In genomic region chr4:132123870-132124623, GRCh38 we compare ENCODE assay signal across 9 cellular contexts.
A peak's percentile ranks its signal among the peaks of the same experiment; 100 is the strongest.
DNase-seq lines count a peak whose midpoint lies in the region; ATAC-seq lines count a peak whose summit lies in the region.
"Had no signal": no experiment of that assay in that cellular context is flagged by ENCODE, and none has a peak within 500 bp of the region (broad histone marks: within the 10 kb centered on the region; RNA-seq: fewer than 3 reads in every experiment).

No MANE protein-coding gene starts in this region.

- peak; percentile 71 for ATAC-seq in GM19372 (IDR thresholded peaks at IDR 0.05; ENCODE audit: low read depth, unreplicated experiment)
- ATAC-seq in HG02970 (IDR thresholded peaks at IDR 0.05; ENCODE audit: low FRiP score, unreplicated experiment), result peak; percentile 65
- peak; percentile 55 for ATAC-seq in left lobe of liver

- in situ Hi-C loops in SK-MEL-5 (cut with HindIII; ENCODE audit: low pct_unique_long_range_greater_than_20kb, low sequenced_read_pairs), result no loop called here

- DNase-seq in SK-MEL-5 (ENCODE audit: low read depth, low spot score) (peak; percentile 35), left lobe of liver (ENCODE audit: low spot score) (no peak), cerebellar cortex (ENCODE audit: low spot score) (no peak), NCI-H1092 (lab: John Stamatoyannopoulos, UW) (no peak), Kasumi-1 (lab: John Stamatoyannopoulos, UW) (no peak)
- no peak for DNase-seq in activated CD4-positive, CD25-positive, alpha-beta regulatory T cell treated with anti-CD3 and anti-CD28 coated beads, Interleukin-2, amount 50 U/mL, for 72 hours
- DNase-seq: HCEC 1CT had no signal
